Comparison of ENCODE assay signal across 16 cellular contexts in the genomic region with DNA sequence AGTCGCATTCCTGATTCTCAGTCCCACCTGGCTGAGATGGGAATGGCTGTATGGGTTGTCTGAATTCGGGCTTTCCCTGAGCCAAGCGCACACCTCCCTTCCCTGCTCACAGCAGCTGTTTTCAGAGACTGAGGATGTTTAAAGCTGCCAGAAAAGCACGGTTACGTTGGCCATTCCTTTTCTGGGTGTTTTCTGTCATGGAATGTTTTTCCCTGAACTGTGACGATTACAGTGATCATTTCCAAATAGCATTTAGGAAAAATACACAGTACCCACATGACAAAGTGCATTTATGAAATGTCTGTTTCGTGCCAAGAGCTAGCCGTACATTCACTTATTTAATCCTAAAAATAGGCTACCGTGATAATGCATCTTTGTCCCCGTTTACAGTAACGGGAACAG. TPM values are rescaled to one million over a fixed set of nuclear protein-coding genes. Genes with fewer than 3 reads are reported as not detected.
DNase-seq lines count a peak whose midpoint lies in the region; ATAC-seq and TF ChIP-seq lines count a peak whose summit lies in the region.
"Had no signal": no experiment of that assay in that cellular context is flagged by ENCODE, and none has a peak within 500 bp of the region (broad histone marks: within the 10 kb centered on the region; RNA-seq: fewer than 3 reads in every experiment).

No MANE protein-coding gene starts in this region.

- no peaks in the 10 kb centered on the region for H3K9me3 ChIP-seq in right atrium auricular region

- H3K27ac ChIP-seq in right atrium auricular region = peak overlapping the region; percentile 15 to 40
- H3K27ac ChIP-seq in substantia nigra (ENCODE audit: low read depth, low read length, poor library complexity, severe bottlenecking) = peak overlapping the region; percentile 99

- H3K4me3 ChIP-seq in right atrium auricular region = no peak overlapping the region

- H3K4me1 ChIP-seq in right atrium auricular region = peaks cover 0 to 24% of the 10 kb centered on the region in 2 donors

- no peaks in the 10 kb centered on the region for H3K27me3 ChIP-seq in right atrium auricular region

- in situ Hi-C loops in GM13976 (cut with MboI; ENCODE audit: low sequenced_read_pairs, unreplicated experiment) = no loop called here

- TF ChIP-seq CTCF in right atrium auricular region (IDR thresholded peaks at IDR 0.05) (no peak), GM13976 (IDR thresholded peaks at IDR 0.05; ENCODE audit: borderline replicate concordance, control extremely low read depth, extremely low read depth, insufficient read depth, missing control alignments) (no peak)

- no peaks in the 10 kb centered on the region for H3K36me3 ChIP-seq in right atrium auricular region

- DNase-seq in dermis blood vessel endothelial cell = peak; percentile 53
- no peak for DNase-seq in right atrium auricular region (ENCODE audit: low spot score)
- no peak for DNase-seq in substantia nigra (lab: John Stamatoyannopoulos, UW)
- DNase-seq in NCI-H526 treated with DMSO at 0.1 percent for 48 hours (lab: John Stamatoyannopoulos, UW) = no peak
- DNase-seq in GM13976 (ENCODE audit: low spot score) = no peak
- DNase-seq in NCI-H82 (lab: John Stamatoyannopoulos, UW) = no peak
- DNase-seq: activated naive CD8-positive, alpha-beta T cell treated with anti-CD3 and anti-CD28 coated beads, Interleukin-2, amount 50 U/mL, for 24 hours; CD8-positive, alpha-beta T cell; GF-D8; NCI-H2227 treated with DMSO at 0.1 percent for 48 hours; stimulated activated CD4-positive, alpha-beta T cell treated with anti-CD3 and anti-CD28 coated beads, Interleukin-2, amount 100 ng/mL, for 48 hours; stimulated activated naive B cell treated with anti-CD40 and anti-IgM and Interleukin-4, amounts not matched to agents 10 μg/mL and 1 μg/mL and 100 μg/mL, for 72 hours; SW 1271 had no signal

- ATAC-seq in SK-N-SH treated with all-trans-retinoic acid at 6 μM for 48 hours = peak; percentile 40
- no peak for ATAC-seq in GM19463 (IDR thresholded peaks at IDR 0.05; ENCODE audit: unreplicated experiment)
- ATAC-seq: activated CD4-positive, CD25-positive, alpha-beta regulatory T cell treated with anti-CD3 and anti-CD28 coated beads, Interleukin-2, amount 50 U/mL, for 24 hours; activated naive CD8-positive, alpha-beta T cell treated with anti-CD3 and anti-CD28 coated beads, Interleukin-2, amount 50 U/mL, for 24 hours; CD8-positive, alpha-beta T cell; stimulated activated naive B cell treated with anti-CD40 and anti-IgM and Interleukin-4, amounts not matched to agents 10 μg/mL and 1 μg/mL and 100 μg/mL, for 72 hours had no signal

TF ChIP-seq in SK-N-SH treated with all-trans-retinoic acid at 6 μM for 48 hours, 23 proteins besides CTCF, POLR2A, EP300 and RAD21:
- peak; percentile 24 for TF ChIP-seq ISL1 (CRISPR knock-in tag; IDR thresholded peaks at IDR 0.05)
- TF ChIP-seq GLIS3 (CRISPR knock-in tag; IDR thresholded peaks at IDR 0.05) = no peak
TF ChIP-seq in SK-N-SH treated with all-trans-retinoic acid at 6 μM for 48 hours: peak in this region for 1.

RNA-seq across cellular contexts. Expression of a gene that starts 36.7 kb away (rescaled TPM):
- 29.6 and 34.7 TPM in 2 replicates for total RNA-seq in dermis blood vessel endothelial cell
- 10 to 100 TPM; 10.1 to 20.0 TPM for total RNA-seq in right atrium auricular region
